ENCODE assay signal across 1 cellular context in the genomic region with DNA sequence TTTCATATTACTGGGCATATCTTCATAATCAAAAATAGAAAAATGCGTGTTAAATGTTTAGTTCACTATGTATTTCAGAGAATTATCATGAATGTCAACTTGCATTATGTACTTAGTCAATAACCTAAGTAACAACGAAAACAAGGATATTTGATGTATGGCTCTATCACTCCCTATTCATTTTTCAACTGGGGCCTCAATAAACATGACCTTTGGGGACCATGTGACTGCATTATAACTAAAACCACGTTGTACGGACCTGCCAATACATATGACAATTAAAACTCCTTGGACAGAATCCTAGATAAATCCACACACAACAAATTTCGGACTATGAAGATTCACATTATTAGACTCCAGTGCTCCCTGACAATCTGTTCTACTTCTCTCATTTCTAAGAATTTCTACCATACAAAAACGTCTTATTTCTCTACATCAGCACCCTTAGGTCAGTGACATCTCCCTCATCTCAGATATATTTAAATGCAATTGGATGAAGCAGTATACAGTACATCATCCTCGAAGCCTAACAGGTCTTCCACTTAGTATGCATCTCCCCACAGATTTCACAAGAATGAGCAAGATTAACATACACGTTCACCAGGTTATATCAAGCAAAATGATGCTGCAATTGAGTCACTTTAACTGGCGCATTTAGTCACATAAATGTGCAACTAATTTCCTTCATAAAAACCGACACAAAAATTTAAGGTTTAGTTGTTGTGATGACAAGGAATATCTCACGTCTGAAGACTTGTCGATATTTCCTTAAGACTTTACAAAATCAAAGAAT.
TF ChIP-seq lines count a peak whose summit lies in the region.

No MANE protein-coding gene starts in this region.

TF ChIP-seq in SK-N-SH treated with all-trans-retinoic acid at 6 μM for 48 hours, 23 proteins besides CTCF, POLR2A, EP300 and RAD21 (continued from another document):
- TF ChIP-seq, protein P1, sequence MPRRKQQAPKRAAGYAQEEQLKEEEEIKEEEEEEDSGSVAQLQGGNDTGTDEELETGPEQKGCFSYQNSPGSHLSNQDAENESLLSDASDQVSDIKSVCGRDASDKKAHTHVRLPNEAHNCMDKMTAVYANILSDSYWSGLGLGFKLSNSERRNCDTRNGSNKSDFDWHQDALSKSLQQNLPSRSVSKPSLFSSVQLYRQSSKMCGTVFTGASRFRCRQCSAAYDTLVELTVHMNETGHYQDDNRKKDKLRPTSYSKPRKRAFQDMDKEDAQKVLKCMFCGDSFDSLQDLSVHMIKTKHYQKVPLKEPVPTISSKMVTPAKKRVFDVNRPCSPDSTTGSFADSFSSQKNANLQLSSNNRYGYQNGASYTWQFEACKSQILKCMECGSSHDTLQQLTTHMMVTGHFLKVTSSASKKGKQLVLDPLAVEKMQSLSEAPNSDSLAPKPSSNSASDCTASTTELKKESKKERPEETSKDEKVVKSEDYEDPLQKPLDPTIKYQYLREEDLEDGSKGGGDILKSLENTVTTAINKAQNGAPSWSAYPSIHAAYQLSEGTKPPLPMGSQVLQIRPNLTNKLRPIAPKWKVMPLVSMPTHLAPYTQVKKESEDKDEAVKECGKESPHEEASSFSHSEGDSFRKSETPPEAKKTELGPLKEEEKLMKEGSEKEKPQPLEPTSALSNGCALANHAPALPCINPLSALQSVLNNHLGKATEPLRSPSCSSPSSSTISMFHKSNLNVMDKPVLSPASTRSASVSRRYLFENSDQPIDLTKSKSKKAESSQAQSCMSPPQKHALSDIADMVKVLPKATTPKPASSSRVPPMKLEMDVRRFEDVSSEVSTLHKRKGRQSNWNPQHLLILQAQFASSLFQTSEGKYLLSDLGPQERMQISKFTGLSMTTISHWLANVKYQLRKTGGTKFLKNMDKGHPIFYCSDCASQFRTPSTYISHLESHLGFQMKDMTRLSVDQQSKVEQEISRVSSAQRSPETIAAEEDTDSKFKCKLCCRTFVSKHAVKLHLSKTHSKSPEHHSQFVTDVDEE (CRISPR knock-in tag; IDR thresholded peaks at IDR 0.05): no peak
- no peak for TF ChIP-seq ESRRG (CRISPR knock-in tag; IDR thresholded peaks at IDR 0.05)
- TF ChIP-seq CSRNP3 (CRISPR knock-in tag; IDR thresholded peaks at IDR 0.05): no peak
- TF ChIP-seq ZFP3 (CRISPR knock-in tag; IDR thresholded peaks at IDR 0.05): no peak
- no peak for TF ChIP-seq GLIS3 (CRISPR knock-in tag; IDR thresholded peaks at IDR 0.05)
- TF ChIP-seq POU6F1 (CRISPR knock-in tag; IDR thresholded peaks at IDR 0.05; ENCODE audit: borderline replicate concordance, low read depth): no peak
- no peak for TF ChIP-seq ZNF8 (CRISPR knock-in tag; IDR thresholded peaks at IDR 0.05)
- no peak for TF ChIP-seq PATZ1 (CRISPR knock-in tag; IDR thresholded peaks at IDR 0.05; ENCODE audit: borderline replicate concordance)
- no peak for TF ChIP-seq ISL1 (CRISPR knock-in tag; IDR thresholded peaks at IDR 0.05)
- no peak for TF ChIP-seq TCF4 (CRISPR knock-in tag; IDR thresholded peaks at IDR 0.05; ENCODE audit: borderline replicate concordance)
- no peak for TF ChIP-seq ARNTL (CRISPR knock-in tag; IDR thresholded peaks at IDR 0.05; ENCODE audit: borderline replicate concordance, low read depth)
- no peak for TF ChIP-seq RARB (CRISPR knock-in tag; IDR thresholded peaks at IDR 0.05)
- TF ChIP-seq ZNF565 (CRISPR knock-in tag; conservative IDR thresholded peaks at IDR 0.05; ENCODE audit: low read depth): no peak
- no peak for TF ChIP-seq CSDC2 (CRISPR knock-in tag; IDR thresholded peaks at IDR 0.05)
- no peak for TF ChIP-seq ZNF70 (CRISPR knock-in tag; IDR thresholded peaks at IDR 0.05)
